15 cellular contexts compared by ENCODE assay signal in the genomic region with DNA sequence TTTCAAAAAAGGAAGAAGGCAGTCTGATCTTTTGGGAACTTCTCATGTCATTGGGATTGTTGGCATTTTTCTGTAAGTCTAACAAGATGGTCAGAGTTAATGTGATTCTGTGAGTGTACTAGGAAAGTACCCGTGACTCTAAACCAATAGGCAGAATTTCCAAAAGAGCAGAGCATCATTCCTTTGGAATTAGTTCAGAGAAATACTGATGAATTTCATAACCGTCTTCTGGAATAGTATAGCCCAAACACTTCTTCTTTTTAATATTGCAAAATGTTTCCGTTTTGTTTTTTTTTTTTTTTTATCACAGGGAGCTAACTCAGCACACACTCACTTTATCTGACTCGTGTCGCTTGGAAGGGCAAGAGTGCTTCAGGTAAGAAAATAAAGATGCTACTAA.
"Had no signal": no experiment of that assay in that cellular context is flagged by ENCODE, and none has a peak within 500 bp of the region (broad histone marks: within the 10 kb centered on the region; RNA-seq: fewer than 3 reads in every experiment).

No MANE protein-coding gene starts in this region.

- DNase-seq: activated CD4-positive, alpha-beta memory T cell treated with anti-CD3 and anti-CD28 coated beads, Interleukin-2, amount 10 ng/mL, durations not matched to agents 7 days and 5 days; activated CD4-positive, alpha-beta T cell treated with anti-CD3 and anti-CD28 coated beads for 36 hours; activated gamma-delta T cell; activated T-cell treated with anti-CD3 and anti-CD28 coated beads, Interleukin-2, amount 50 U/mL, for 48 hours; anterior cingulate cortex; gastrocnemius medialis; islet precursor cell; left lung; nephron progenitor cell; sigmoid colon; stimulated activated CD4-positive, alpha-beta T cell treated with anti-CD3 and anti-CD28 coated beads, Interleukin-2, amount 100 ng/mL, for 24 hours; stimulated activated naive CD4-positive, alpha-beta T cell; T-helper 9 cell; WERI-Rb-1 had no signal

- H3K4me3 ChIP-seq: gastrocnemius medialis, left lung, sigmoid colon had no signal

- ATAC-seq: activated CD4-positive, alpha-beta T cell treated with anti-CD3 and anti-CD28 coated beads for 36 hours; esophagus mucosa; gastrocnemius medialis; left lung had no signal
